In genomic region chr6:140320799-140321099, GRCh38 we compare ENCODE assay signal across 19 cellular contexts.
DNase-seq lines count a peak whose midpoint lies in the region; ATAC-seq, FAIRE-seq and TF ChIP-seq lines count a peak whose summit lies in the region.
"Had no signal": no experiment of that assay in that cellular context is flagged by ENCODE, and none has a peak within 500 bp of the region (broad histone marks: within the 10 kb centered on the region; RNA-seq: fewer than 3 reads in every experiment).

No MANE protein-coding gene starts in this region.

- no peak overlapping the region for H3K4me2 ChIP-seq in GM23248 (ENCODE audit: unreplicated experiment)
- no peak overlapping the region for H3K4me2 ChIP-seq in GM12878 (ENCODE audit: control insufficient read depth, insufficient read depth)
- peak overlapping the region; percentile 44 for H3K4me2 ChIP-seq in skeletal muscle satellite cell (ENCODE audit: low read length)
- H3K4me2 ChIP-seq: smooth muscle cell had no signal

- CTCF ChIA-PET in GM12878 (lab: Yijun Ruan, JAX), result interaction anchor here (0.6 to 1.3 kb wide), 2 partner anchors 35 to 1128 kb away, joined by 3 to 4 read pairs; no protein-coding TSS in a partner anchor

- no peak overlapping the region for H3K4me3 Mint-ChIP-seq in activated T-cell treated with anti-CD3 and anti-CD28 coated beads, Interleukin-2, amount 50 U/mL, for 72 hours

- no peak for FAIRE-seq in GM12878 (lab: Jason Lieb, UNC)
- FAIRE-seq: astrocyte, colon had no signal

- TF ChIP-seq EP300 in GM12878 (IDR thresholded peaks at IDR 0.05; ENCODE audit: borderline replicate concordance in 1 of 2, control insufficient read depth in 1 of 2, low read depth in 2 of 2, low read length in 2 of 2), result no peak

- H3K79me2 ChIP-seq in GM23248 (ENCODE audit: insufficient read depth), result no peaks in the 10 kb centered on the region
- no peaks in the 10 kb centered on the region for H3K79me2 ChIP-seq in GM12878 (ENCODE audit: control insufficient read depth, insufficient read depth, low read length)

- H3K9ac ChIP-seq in GM23248, result no peak overlapping the region
- H3K9ac ChIP-seq in GM12878 (ENCODE audit: control insufficient read depth, insufficient read depth, low read length), result no peak overlapping the region
- H3K9ac ChIP-seq in skeletal muscle satellite cell (ENCODE audit: low read depth, low read length), result no peak overlapping the region

- H3K9me3 ChIP-seq in GM23248 (ENCODE audit: low read depth) (no peaks in the 10 kb centered on the region), GM12878 (replicated peaks; ENCODE audit: control insufficient read depth, insufficient read depth, low read length) (no peaks in the 10 kb centered on the region), left lung (peaks cover 0 to 3% of the 10 kb centered on the region in 2 donors), skeletal muscle satellite cell (replicated peaks; ENCODE audit: low read length) (no peaks in the 10 kb centered on the region), WERI-Rb-1 (ENCODE audit: severe bottlenecking) (no peaks in the 10 kb centered on the region)
- H3K9me3 ChIP-seq: BE2C had no signal

- H3F3A ChIP-seq in GM23248 (ENCODE audit: insufficient read depth), result no peaks in the 10 kb centered on the region

- POLR2A ChIA-PET in GM12878 (lab: Charles Lee), result interaction anchor here (0.6 kb wide), 1 partner anchor 1533 kb away, joined by 6 read pairs; no protein-coding TSS in a partner anchor

- no TSS peak for BruUV-seq in GM12878 (replicated peaks; lab: Mats Ljungman, UMichigan)

- 50 to 85% methylated on average over 1 of the region's 1 CpG for WGBS in GM23248 (ENCODE audit: low coverage in 1 of 2, low lambda C conversion rate in 2 of 2, missing lambda C conversion rate in 2 of 2), 2 experiments
- 0% methylated on average over 1 of the region's 1 CpG for WGBS in GM12878 (ENCODE audit: insufficient coverage, insufficient replicate concordance, low lambda C conversion rate, missing lambda C conversion rate)

- no peaks in the 10 kb centered on the region for H3K9me2 ChIP-seq in GM23248 (ENCODE audit: insufficient read depth)

- H3K4me3 ChIP-seq in GM23248 (no peak overlapping the region), GM12878 (no peak overlapping the region), left lung (no peak overlapping the region), skeletal muscle satellite cell (ENCODE audit: low read length) (no peak overlapping the region), WERI-Rb-1 (ENCODE audit: low read depth, low read length) (no peak overlapping the region)
- H3K4me3 ChIP-seq: smooth muscle cell, transverse colon had no signal

- in situ Hi-C loops in GM23248 (cut with MboI), result no loop called here
- in situ Hi-C loops in GM12878 (cut with MboI), result no loop called here

- H4K20me1 ChIP-seq in GM23248 (ENCODE audit: insufficient read depth), result no peaks in the 10 kb centered on the region
- no peaks in the 10 kb centered on the region for H4K20me1 ChIP-seq in GM12878 (ENCODE audit: control insufficient read depth, insufficient read depth)

- RAD21 ChIA-PET in GM12878 (lab: Charles Lee; ENCODE audit: unreplicated experiment), result interaction anchor here (0.6 to 3.6 kb wide), 3 partner anchors 48 to 112 kb away, joined by 3 to 13 read pairs (median 9); no protein-coding TSS in a partner anchor

- H3K4me1 ChIP-seq in GM23248 (ENCODE audit: insufficient read depth) (peaks cover 19% of the 10 kb centered on the region), GM12878 (ENCODE audit: control insufficient read depth, insufficient read depth, low read length) (no peaks in the 10 kb centered on the region), left lung (peaks cover 7 to 20% of the 10 kb centered on the region in 2 donors), skeletal muscle satellite cell (ENCODE audit: control insufficient read depth, insufficient read depth, low read length) (peaks cover 20% of the 10 kb centered on the region)
- H3K4me1 ChIP-seq: BE2C had no signal

- no peak for TF ChIP-seq POLR2A in GM12878 (IDR thresholded peaks at IDR 0.05; ENCODE audit: low read depth, low read length)

- no peak for ATAC-seq in GM12878
- ATAC-seq in left lung, result peak; percentile 31
- no peak for ATAC-seq in HG03108 (IDR thresholded peaks at IDR 0.05; ENCODE audit: unreplicated experiment)
- ATAC-seq in activated T-cell treated with anti-CD3 and anti-CD28 coated beads, Interleukin-2, amount 50 U/mL, for 72 hours (replicated peaks in 1 of 2), result no peak
- no peak for ATAC-seq in HG03135 (IDR thresholded peaks at IDR 0.05; ENCODE audit: unreplicated experiment)

- no peak overlapping the region for H3K27ac ChIP-seq in GM23248
- H3K27ac ChIP-seq in GM12878 (ENCODE audit: control insufficient read depth, insufficient read depth), result no peak overlapping the region
- H3K27ac ChIP-seq in left lung, result peak overlapping the region; percentile 4 to 68
- no peak overlapping the region for H3K27ac ChIP-seq in WERI-Rb-1

- H3K27me3 Mint-ChIP-seq in activated T-cell treated with anti-CD3 and anti-CD28 coated beads, Interleukin-2, amount 50 U/mL, for 72 hours (ENCODE audit: low read depth), result no peaks in the 10 kb centered on the region
- H3K27me3 Mint-ChIP-seq: IgD-negative memory B cell had no signal

- DNase-seq in GM23248 (no peak), GM12878 (ENCODE audit: low read depth, low spot score) (no peak), left lung (peak in 1 of 2 donors; percentile 34), WERI-Rb-1 (no peak)
- DNase-seq in activated T-cell treated with anti-CD3 and anti-CD28 coated beads, Interleukin-2, amount 50 U/mL, for 72 hours, result no peak
- DNase-seq: activated CD4-positive, CD25-positive, alpha-beta regulatory T cell treated with anti-CD3 and anti-CD28 coated beads, Interleukin-2, amount 50 U/mL, for 72 hours; activated gamma-delta T cell treated with Interleukin-2 at 50 U/mL for 16 hours; BE2C; NCI-H2081 treated with DMSO at 0.1 percent for 48 hours; NCI-H524 treated with DMSO at 0.1 percent for 48 hours; RPMI8226; transverse colon had no signal

- no peaks in the 10 kb centered on the region for H3K4me1 Mint-ChIP-seq in activated T-cell treated with anti-CD3 and anti-CD28 coated beads, Interleukin-2, amount 50 U/mL, for 72 hours (ENCODE audit: low read depth)

- intact Hi-C loops in GM12878 (cut with micrococcal nuclease; ENCODE audit: unreplicated experiment) (no loop called here), left lung (cut with DNase I) (no loop called here)

- no peaks in the 10 kb centered on the region for H3K9me3 Mint-ChIP-seq in activated T-cell treated with anti-CD3 and anti-CD28 coated beads, Interleukin-2, amount 50 U/mL, for 72 hours

- H3K27me3 ChIP-seq in GM23248 (replicated peaks; ENCODE audit: insufficient read depth) (no peaks in the 10 kb centered on the region), GM12878 (replicated peaks in 1 of 2; ENCODE audit: control insufficient read depth in 2 of 2, insufficient read depth in 2 of 2, low read length in 1 of 2) (no peaks in the 10 kb centered on the region), left lung (no peaks in the 10 kb centered on the region), skeletal muscle satellite cell (ENCODE audit: control insufficient read depth, insufficient read depth, low read length) (no peaks in the 10 kb centered on the region), WERI-Rb-1 (ENCODE audit: insufficient read depth, low read depth, severe bottlenecking) (no peaks in the 10 kb centered on the region)
- H3K27me3 ChIP-seq: BE2C, transverse colon had no signal

- TF ChIP-seq CTCF in GM12878 (IDR thresholded peaks at IDR 0.05 in 2 of 3, conservative IDR thresholded peaks at IDR 0.05 in 1 of 3; ENCODE audit: control insufficient read depth in 2 of 3, extremely low read depth in 1 of 3, insufficient read depth in 1 of 3, low read depth in 3 of 3, low read length in 3 of 3), result no peak
- TF ChIP-seq CTCF in left lung (IDR thresholded peaks at IDR 0.05), result no peak
- no peak for TF ChIP-seq CTCF in WERI-Rb-1 (IDR thresholded peaks at IDR 0.05; ENCODE audit: low read depth, low read length)

- H3K36me3 Mint-ChIP-seq in activated T-cell treated with anti-CD3 and anti-CD28 coated beads, Interleukin-2, amount 50 U/mL, for 72 hours (ENCODE audit: insufficient read depth in 2 of 2), result no peaks in the 10 kb centered on the region
- H3K36me3 Mint-ChIP-seq: IgD-negative memory B cell had no signal

- SMC1A ChIA-PET in GM12878 (lab: Charles Lee; ENCODE audit: uncharacterized antibody, unreplicated experiment), result interaction anchor here (0.6 to 2.8 kb wide), 8 partner anchors 9 to 840 kb away, joined by 3 to 7 read pairs (median 3); no protein-coding TSS in a partner anchor

- no peak overlapping the region for H3K27ac Mint-ChIP-seq in activated T-cell treated with anti-CD3 and anti-CD28 coated beads, Interleukin-2, amount 50 U/mL, for 72 hours
- H3K27ac Mint-ChIP-seq: IgD-negative memory B cell had no signal

- TF ChIP-seq RAD21 in GM12878 (IDR thresholded peaks at IDR 0.05; ENCODE audit: insufficient read depth, low read depth, low read length), result no peak

- H2AFZ ChIP-seq in GM23248 (peak overlapping the region; percentile 77), GM12878 (ENCODE audit: control insufficient read depth, low read depth, low read length) (peak overlapping the region; percentile 51; the same call in 1 of the 2 replicates)

- H3K36me3 ChIP-seq in GM23248 (ENCODE audit: low read depth), result no peaks in the 10 kb centered on the region
- H3K36me3 ChIP-seq in GM12878 (ENCODE audit: control insufficient read depth in 2 of 2, insufficient read depth in 2 of 2, low read length in 1 of 2), result no peaks in the 10 kb centered on the region
- H3K36me3 ChIP-seq in left lung, result no peaks in the 10 kb centered on the region
- no peaks in the 10 kb centered on the region for H3K36me3 ChIP-seq in skeletal muscle satellite cell (ENCODE audit: insufficient read depth, low read length)
- no peaks in the 10 kb centered on the region for H3K36me3 ChIP-seq in WERI-Rb-1
- H3K36me3 ChIP-seq: BE2C, transverse colon had no signal

TF ChIP-seq in GM12878, 131 proteins besides CTCF, POLR2A, EP300 and RAD21 (continues in another document):
- TF ChIP-seq FOS (IDR thresholded peaks at IDR 0.05; ENCODE audit: borderline replicate concordance, extremely low read depth, insufficient read length) (no peak), MLLT1 (IDR thresholded peaks at IDR 0.05) (no peak), STAT3 (IDR thresholded peaks at IDR 0.05; ENCODE audit: low read depth, low read length) (no peak), KLF5 (IDR thresholded peaks at IDR 0.05; ENCODE audit: partially characterized antibody) (no peak)

Comparison
In these comparisons a context has a peak if more than half of its experiments do, and no peak if none do; other contexts are left out.
1. H3K27ac ChIP-seq: peak in left lung (2 of 2); none in GM23248 (single experiment), GM12878 (single experiment) and WERI-Rb-1 (single experiment).